ENCODE assay signal across 8 cellular contexts in the genomic region with DNA sequence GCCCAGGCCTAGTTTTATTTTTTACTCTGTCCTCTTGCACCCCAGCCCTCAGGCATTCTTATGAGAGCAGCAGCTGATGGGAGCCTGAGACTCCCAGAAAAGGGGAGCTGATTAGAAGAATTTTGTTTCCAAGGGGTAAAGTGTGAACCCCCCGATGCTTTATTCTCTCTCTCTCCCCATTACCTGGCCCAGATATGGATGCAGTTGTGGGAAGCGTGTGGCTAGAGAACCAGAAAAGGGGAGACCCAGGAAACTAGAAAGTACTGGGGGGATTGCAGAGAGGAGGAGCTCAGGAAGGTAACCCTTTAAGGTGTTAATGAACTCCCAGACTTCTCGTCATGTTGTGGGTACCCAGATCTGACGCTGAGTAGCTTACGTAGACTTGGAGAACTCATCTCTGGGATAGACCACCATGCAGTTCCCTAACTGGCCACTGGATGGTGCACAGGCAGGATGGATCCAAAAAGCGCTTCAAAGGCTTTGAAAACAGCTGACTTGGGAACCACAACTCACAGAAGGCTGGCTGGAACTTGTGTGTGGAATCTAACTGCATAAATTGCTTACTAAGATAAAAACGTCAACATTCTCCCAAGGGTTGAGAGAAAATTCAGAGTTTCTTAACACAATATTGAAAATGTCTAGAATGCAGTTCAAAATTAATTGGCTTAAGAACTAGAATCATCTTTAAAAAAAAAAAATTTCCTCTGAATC.
A peak's percentile ranks its signal among the peaks of the same experiment; 100 is the strongest.
DNase-seq lines count a peak whose midpoint lies in the region; ATAC-seq and TF ChIP-seq lines count a peak whose summit lies in the region.

No MANE protein-coding gene starts in this region.

- peaks cover 12% of the 10 kb centered on the region for H3K4me1 ChIP-seq in left ventricle myocardium inferior

- peak; percentile 92 for TF ChIP-seq CTCF in C4-2B (conservative IDR thresholded peaks at IDR 0.05)
- TF ChIP-seq CTCF in left ventricle myocardium inferior (IDR thresholded peaks at IDR 0.05; ENCODE audit: borderline replicate concordance): peak; percentile 99

- ATAC-seq in GM19035 (IDR thresholded peaks at IDR 0.05; ENCODE audit: unreplicated experiment): no peak

- H3K36me3 ChIP-seq in left ventricle myocardium inferior: no peaks in the 10 kb centered on the region

- intact Hi-C loops in left ventricle myocardium inferior (cut with micrococcal nuclease): no loop called here

- H3K9me3 ChIP-seq in left ventricle myocardium inferior (replicated peaks): no peaks in the 10 kb centered on the region

- H3K27ac ChIP-seq in C4-2B (no peak overlapping the region), left ventricle myocardium inferior (replicated peaks) (no peak overlapping the region)

- H3K4me3 Mint-ChIP-seq in T-helper 1 cell treated with Interleukin-12 subunit alpha and Interleukin-12 subunit beta and Interleukin-4 antibody, amounts not matched to agents 30 μg/mL and 1 μg/mL, for 36 hours: no peak overlapping the region

- H3K9me3 Mint-ChIP-seq in T-helper 1 cell treated with Interleukin-12 subunit alpha and Interleukin-12 subunit beta and Interleukin-4 antibody, amounts not matched to agents 30 μg/mL and 1 μg/mL, for 36 hours: no peaks in the 10 kb centered on the region

- no peak overlapping the region for H3K4me3 ChIP-seq in left ventricle myocardium inferior

- H3K27me3 Mint-ChIP-seq in T-helper 1 cell treated with Interleukin-12 subunit alpha and Interleukin-12 subunit beta and Interleukin-4 antibody, amounts not matched to agents 30 μg/mL and 1 μg/mL, for 36 hours (ENCODE audit: low read depth): no peaks in the 10 kb centered on the region

- peak overlapping the region; percentile 36 for H3K27ac Mint-ChIP-seq in T-helper 1 cell treated with Interleukin-12 subunit alpha and Interleukin-12 subunit beta and Interleukin-4 antibody, amounts not matched to agents 30 μg/mL and 1 μg/mL, for 36 hours

- H3K36me3 Mint-ChIP-seq in T-helper 1 cell treated with Interleukin-12 subunit alpha and Interleukin-12 subunit beta and Interleukin-4 antibody, amounts not matched to agents 30 μg/mL and 1 μg/mL, for 36 hours (ENCODE audit: low read depth): peaks cover 12% of the 10 kb centered on the region

- no peaks in the 10 kb centered on the region for H3K27me3 ChIP-seq in left ventricle myocardium inferior (ENCODE audit: low read depth)

- DNase-seq in GM19240 (ENCODE audit: insufficient read length, low spot score) (peak; percentile 88), LoVo (ENCODE audit: low spot score) (peak; percentile 65), amniotic epithelial cell (ENCODE audit: low read depth) (peak; percentile 87), left ventricle myocardium inferior (peak; percentile 79), renal cortical epithelial cell (ENCODE audit: low read depth) (peak; percentile 82)

- H3K4me1 Mint-ChIP-seq in T-helper 1 cell treated with Interleukin-12 subunit alpha and Interleukin-12 subunit beta and Interleukin-4 antibody, amounts not matched to agents 30 μg/mL and 1 μg/mL, for 36 hours (ENCODE audit: low read depth): peaks cover 20% of the 10 kb centered on the region
